2 cellular contexts compared by ENCODE assay signal in the genomic region with DNA sequence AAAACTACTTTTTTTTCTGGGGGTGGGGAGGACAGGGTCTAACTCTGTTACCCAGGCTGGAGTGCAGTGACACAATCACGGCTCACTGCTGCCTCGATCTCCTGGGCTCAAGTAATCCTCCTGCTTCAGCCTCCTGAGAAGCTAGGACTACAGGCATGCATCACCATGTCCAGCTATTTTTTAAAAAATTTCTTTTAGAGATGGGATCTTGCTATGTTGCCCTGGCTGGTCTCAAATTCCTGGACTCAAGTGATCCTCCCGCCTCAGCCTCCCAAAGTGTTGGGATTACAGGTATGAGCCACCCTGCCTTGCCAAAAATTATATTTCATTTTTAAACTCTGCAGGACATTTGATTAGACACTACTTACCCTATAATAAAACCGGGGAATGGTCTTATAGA.
TF ChIP-seq lines count a peak whose summit lies in the region.

No MANE protein-coding gene starts in this region.

TF ChIP-seq in IMR-90, 13 proteins besides CTCF, POLR2A, EP300 and RAD21:
- TF ChIP-seq, protein P1, sequence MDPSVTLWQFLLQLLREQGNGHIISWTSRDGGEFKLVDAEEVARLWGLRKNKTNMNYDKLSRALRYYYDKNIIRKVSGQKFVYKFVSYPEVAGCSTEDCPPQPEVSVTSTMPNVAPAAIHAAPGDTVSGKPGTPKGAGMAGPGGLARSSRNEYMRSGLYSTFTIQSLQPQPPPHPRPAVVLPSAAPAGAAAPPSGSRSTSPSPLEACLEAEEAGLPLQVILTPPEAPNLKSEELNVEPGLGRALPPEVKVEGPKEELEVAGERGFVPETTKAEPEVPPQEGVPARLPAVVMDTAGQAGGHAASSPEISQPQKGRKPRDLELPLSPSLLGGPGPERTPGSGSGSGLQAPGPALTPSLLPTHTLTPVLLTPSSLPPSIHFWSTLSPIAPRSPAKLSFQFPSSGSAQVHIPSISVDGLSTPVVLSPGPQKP (IDR thresholded peaks at IDR 0.05; ENCODE audit: borderline replicate concordance, low read depth, low read length), result no peak
- TF ChIP-seq CEBPB (IDR thresholded peaks at IDR 0.05; ENCODE audit: low read depth, low read length), result no peak
- TF ChIP-seq MAFK (IDR thresholded peaks at IDR 0.05; ENCODE audit: low read depth, low read length), result no peak
- no peak for TF ChIP-seq MAZ (IDR thresholded peaks at IDR 0.05; ENCODE audit: borderline replicate concordance, low read depth, low read length)
- no peak for TF ChIP-seq BHLHE40 (IDR thresholded peaks at IDR 0.05; ENCODE audit: low read depth, low read length)
- no peak for TF ChIP-seq MXI1 (IDR thresholded peaks at IDR 0.05; ENCODE audit: borderline replicate concordance, low read depth, low read length)
- TF ChIP-seq RFX5 (IDR thresholded peaks at IDR 0.05; ENCODE audit: low read depth, low read length), result no peak
- no peak for TF ChIP-seq NFE2L2 (IDR thresholded peaks at IDR 0.05; ENCODE audit: low read depth, low read length)
- TF ChIP-seq RCOR1 (IDR thresholded peaks at IDR 0.05; ENCODE audit: insufficient replicate concordance, low read length), result no peak
- TF ChIP-seq CHD1 (IDR thresholded peaks at IDR 0.05; ENCODE audit: low read depth, low read length), result no peak
TF ChIP-seq in IMR-90: peak in this region for 0.

TF ChIP-seq in HepG2, 621 proteins besides CTCF, POLR2A, EP300 and RAD21:
- TF ChIP-seq ZNF879 (CRISPR knock-in tag; IDR thresholded peaks at IDR 0.05), result no peak
- TF ChIP-seq, protein P2, sequence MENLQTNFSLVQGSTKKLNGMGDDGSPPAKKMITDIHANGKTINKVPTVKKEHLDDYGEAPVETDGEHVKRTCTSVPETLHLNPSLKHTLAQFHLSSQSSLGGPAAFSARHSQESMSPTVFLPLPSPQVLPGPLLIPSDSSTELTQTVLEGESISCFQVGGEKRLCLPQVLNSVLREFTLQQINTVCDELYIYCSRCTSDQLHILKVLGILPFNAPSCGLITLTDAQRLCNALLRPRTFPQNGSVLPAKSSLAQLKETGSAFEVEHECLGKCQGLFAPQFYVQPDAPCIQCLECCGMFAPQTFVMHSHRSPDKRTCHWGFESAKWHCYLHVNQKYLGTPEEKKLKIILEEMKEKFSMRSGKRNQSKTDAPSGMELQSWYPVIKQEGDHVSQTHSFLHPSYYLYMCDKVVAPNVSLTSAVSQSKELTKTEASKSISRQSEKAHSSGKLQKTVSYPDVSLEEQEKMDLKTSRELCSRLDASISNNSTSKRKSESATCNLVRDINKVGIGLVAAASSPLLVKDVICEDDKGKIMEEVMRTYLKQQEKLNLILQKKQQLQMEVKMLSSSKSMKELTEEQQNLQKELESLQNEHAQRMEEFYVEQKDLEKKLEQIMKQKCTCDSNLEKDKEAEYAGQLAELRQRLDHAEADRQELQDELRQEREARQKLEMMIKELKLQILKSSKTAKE (CRISPR knock-in tag; IDR thresholded peaks at IDR 0.05; ENCODE audit: borderline replicate concordance), result no peak
- no peak for TF ChIP-seq ZFP82 (CRISPR knock-in tag; IDR thresholded peaks at IDR 0.05; ENCODE audit: borderline replicate concordance)
- TF ChIP-seq, protein P3, sequence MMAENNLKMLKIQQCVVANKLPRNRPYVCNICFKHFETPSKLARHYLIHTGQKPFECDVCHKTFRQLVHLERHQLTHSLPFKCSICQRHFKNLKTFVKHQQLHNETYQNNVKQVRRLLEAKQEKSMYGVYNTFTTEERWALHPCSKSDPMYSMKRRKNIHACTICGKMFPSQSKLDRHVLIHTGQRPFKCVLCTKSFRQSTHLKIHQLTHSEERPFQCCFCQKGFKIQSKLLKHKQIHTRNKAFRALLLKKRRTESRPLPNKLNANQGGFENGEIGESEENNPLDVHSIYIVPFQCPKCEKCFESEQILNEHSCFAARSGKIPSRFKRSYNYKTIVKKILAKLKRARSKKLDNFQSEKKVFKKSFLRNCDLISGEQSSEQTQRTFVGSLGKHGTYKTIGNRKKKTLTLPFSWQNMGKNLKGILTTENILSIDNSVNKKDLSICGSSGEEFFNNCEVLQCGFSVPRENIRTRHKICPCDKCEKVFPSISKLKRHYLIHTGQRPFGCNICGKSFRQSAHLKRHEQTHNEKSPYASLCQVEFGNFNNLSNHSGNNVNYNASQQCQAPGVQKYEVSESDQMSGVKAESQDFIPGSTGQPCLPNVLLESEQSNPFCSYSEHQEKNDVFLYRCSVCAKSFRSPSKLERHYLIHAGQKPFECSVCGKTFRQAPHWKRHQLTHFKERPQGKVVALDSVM (CRISPR knock-in tag; IDR thresholded peaks at IDR 0.05), result peak; percentile 32; the same call in 1 of the 2 replicates
- TF ChIP-seq TAF1 (CRISPR knock-in tag; IDR thresholded peaks at IDR 0.05), result no peak
- TF ChIP-seq ZMYM3 (CRISPR knock-in tag; IDR thresholded peaks at IDR 0.05), result no peak
- TF ChIP-seq THAP11 (CRISPR knock-in tag; IDR thresholded peaks at IDR 0.05), result no peak
- TF ChIP-seq, protein P4, sequence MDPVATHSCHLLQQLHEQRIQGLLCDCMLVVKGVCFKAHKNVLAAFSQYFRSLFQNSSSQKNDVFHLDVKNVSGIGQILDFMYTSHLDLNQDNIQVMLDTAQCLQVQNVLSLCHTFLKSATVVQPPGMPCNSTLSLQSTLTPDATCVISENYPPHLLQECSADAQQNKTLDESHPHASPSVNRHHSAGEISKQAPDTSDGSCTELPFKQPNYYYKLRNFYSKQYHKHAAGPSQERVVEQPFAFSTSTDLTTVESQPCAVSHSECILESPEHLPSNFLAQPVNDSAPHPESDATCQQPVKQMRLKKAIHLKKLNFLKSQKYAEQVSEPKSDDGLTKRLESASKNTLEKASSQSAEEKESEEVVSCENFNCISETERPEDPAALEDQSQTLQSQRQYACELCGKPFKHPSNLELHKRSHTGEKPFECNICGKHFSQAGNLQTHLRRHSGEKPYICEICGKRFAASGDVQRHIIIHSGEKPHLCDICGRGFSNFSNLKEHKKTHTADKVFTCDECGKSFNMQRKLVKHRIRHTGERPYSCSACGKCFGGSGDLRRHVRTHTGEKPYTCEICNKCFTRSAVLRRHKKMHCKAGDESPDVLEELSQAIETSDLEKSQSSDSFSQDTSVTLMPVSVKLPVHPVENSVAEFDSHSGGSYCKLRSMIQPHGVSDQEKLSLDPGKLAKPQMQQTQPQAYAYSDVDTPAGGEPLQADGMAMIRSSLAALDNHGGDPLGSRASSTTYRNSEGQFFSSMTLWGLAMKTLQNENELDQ (CRISPR knock-in tag; IDR thresholded peaks at IDR 0.05; ENCODE audit: borderline replicate concordance), result no peak
- TF ChIP-seq ZNF121 (CRISPR knock-in tag; IDR thresholded peaks at IDR 0.05), result peak; percentile 86
- TF ChIP-seq, protein P5, sequence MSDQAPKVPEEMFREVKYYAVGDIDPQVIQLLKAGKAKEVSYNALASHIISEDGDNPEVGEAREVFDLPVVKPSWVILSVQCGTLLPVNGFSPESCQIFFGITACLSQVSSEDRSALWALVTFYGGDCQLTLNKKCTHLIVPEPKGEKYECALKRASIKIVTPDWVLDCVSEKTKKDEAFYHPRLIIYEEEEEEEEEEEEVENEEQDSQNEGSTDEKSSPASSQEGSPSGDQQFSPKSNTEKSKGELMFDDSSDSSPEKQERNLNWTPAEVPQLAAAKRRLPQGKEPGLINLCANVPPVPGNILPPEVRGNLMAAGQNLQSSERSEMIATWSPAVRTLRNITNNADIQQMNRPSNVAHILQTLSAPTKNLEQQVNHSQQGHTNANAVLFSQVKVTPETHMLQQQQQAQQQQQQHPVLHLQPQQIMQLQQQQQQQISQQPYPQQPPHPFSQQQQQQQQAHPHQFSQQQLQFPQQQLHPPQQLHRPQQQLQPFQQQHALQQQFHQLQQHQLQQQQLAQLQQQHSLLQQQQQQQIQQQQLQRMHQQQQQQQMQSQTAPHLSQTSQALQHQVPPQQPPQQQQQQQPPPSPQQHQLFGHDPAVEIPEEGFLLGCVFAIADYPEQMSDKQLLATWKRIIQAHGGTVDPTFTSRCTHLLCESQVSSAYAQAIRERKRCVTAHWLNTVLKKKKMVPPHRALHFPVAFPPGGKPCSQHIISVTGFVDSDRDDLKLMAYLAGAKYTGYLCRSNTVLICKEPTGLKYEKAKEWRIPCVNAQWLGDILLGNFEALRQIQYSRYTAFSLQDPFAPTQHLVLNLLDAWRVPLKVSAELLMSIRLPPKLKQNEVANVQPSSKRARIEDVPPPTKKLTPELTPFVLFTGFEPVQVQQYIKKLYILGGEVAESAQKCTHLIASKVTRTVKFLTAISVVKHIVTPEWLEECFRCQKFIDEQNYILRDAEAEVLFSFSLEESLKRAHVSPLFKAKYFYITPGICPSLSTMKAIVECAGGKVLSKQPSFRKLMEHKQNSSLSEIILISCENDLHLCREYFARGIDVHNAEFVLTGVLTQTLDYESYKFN (CRISPR knock-in tag; conservative IDR thresholded peaks at IDR 0.05), result no peak
- TF ChIP-seq KLF11 (CRISPR knock-in tag; IDR thresholded peaks at IDR 0.05), result no peak
